In genomic region chr5:69167488-69167845, GRCh38 we compare ENCODE assay signal across 8 cellular contexts. TPM values are rescaled to one million over a fixed set of nuclear protein-coding genes. Genes with fewer than 3 reads are reported as not detected.
A peak's percentile ranks its signal among the peaks of the same experiment; 100 is the strongest.
DNase-seq lines count a peak whose midpoint lies in the region; ATAC-seq and TF ChIP-seq lines count a peak whose summit lies in the region.

No MANE protein-coding gene starts in this region.

- H3K36me3 ChIP-seq in testis (ENCODE audit: low read depth, missing control alignments): no peaks in the 10 kb centered on the region

- ATAC-seq in stimulated activated naive CD8-positive, alpha-beta T cell treated with anti-CD3 and anti-CD28 coated beads, Interleukin-15, Interleukin-2, amounts not matched to agents 100 U/mL and 50 U/mL, for 24 hours: no peak
- ATAC-seq in activated T-helper 17 cell treated with anti-CD3 and anti-CD28 coated beads, Interleukin-2, amount 50 U/mL, for 72 hours (replicated peaks): no peak
- ATAC-seq in HG02571 (IDR thresholded peaks at IDR 0.05; ENCODE audit: unreplicated experiment): no peak

- H3K4me3 Mint-ChIP-seq in stimulated activated naive CD8-positive, alpha-beta T cell treated with anti-CD3 and anti-CD28 coated beads, Interleukin-15, Interleukin-2, amounts not matched to agents 100 ng/mL and 50 ng/mL, for 24 hours: peak overlapping the region; percentile 93
- peak overlapping the region; percentile 92 for H3K4me3 Mint-ChIP-seq in activated T-helper 17 cell treated with anti-CD3 and anti-CD28 coated beads, Interleukin-2, amount 50 U/mL, for 72 hours
- peak overlapping the region; percentile 89 to 95 (median 93) for H3K4me3 Mint-ChIP-seq in immature natural killer cell

- no peak for DNase-seq in stimulated activated naive CD8-positive, alpha-beta T cell treated with anti-CD3 and anti-CD28 coated beads, Interleukin-15, Interleukin-2, amounts not matched to agents 100 U/mL and 50 U/mL, for 24 hours
- DNase-seq in immature natural killer cell (no peak), testis (no peak), NCI-H2171 (lab: John Stamatoyannopoulos, UW) (no peak), SKM-1 (lab: John Stamatoyannopoulos, UW; ENCODE audit: unreplicated experiment) (no peak)

- no peaks in the 10 kb centered on the region for H3K9me3 Mint-ChIP-seq in stimulated activated naive CD8-positive, alpha-beta T cell treated with anti-CD3 and anti-CD28 coated beads, Interleukin-15, Interleukin-2, amounts not matched to agents 100 ng/mL and 50 ng/mL, for 24 hours
- no peaks in the 10 kb centered on the region for H3K9me3 Mint-ChIP-seq in activated T-helper 17 cell treated with anti-CD3 and anti-CD28 coated beads, Interleukin-2, amount 50 U/mL, for 72 hours
- H3K9me3 Mint-ChIP-seq in immature natural killer cell: no peaks in the 10 kb centered on the region

- no peak for TF ChIP-seq CTCF in testis (IDR thresholded peaks at IDR 0.05)

- no peaks in the 10 kb centered on the region for H3K4me1 ChIP-seq in testis

- H3K4me1 Mint-ChIP-seq in stimulated activated naive CD8-positive, alpha-beta T cell treated with anti-CD3 and anti-CD28 coated beads, Interleukin-15, Interleukin-2, amounts not matched to agents 100 ng/mL and 50 ng/mL, for 24 hours (ENCODE audit: low read depth): peaks cover 36% of the 10 kb centered on the region
- H3K4me1 Mint-ChIP-seq in activated T-helper 17 cell treated with anti-CD3 and anti-CD28 coated beads, Interleukin-2, amount 50 U/mL, for 72 hours: peaks cover 6% of the 10 kb centered on the region
- H3K4me1 Mint-ChIP-seq in immature natural killer cell: peaks cover 26 to 28% of the 10 kb centered on the region in 2 donors

- WGBS in testis, 2 donors: 0 to 1% methylated on average over 11 of the region's 11 CpGs

- no peak for TF ChIP-seq POLR2A in testis (IDR thresholded peaks at IDR 0.05)

- H3K27me3 Mint-ChIP-seq in stimulated activated naive CD8-positive, alpha-beta T cell treated with anti-CD3 and anti-CD28 coated beads, Interleukin-15, Interleukin-2, amounts not matched to agents 100 ng/mL and 50 ng/mL, for 24 hours: no peaks in the 10 kb centered on the region
- H3K27me3 Mint-ChIP-seq in activated T-helper 17 cell treated with anti-CD3 and anti-CD28 coated beads, Interleukin-2, amount 50 U/mL, for 72 hours: no peaks in the 10 kb centered on the region
- peaks cover 4 to 9% (median 7%) of the 10 kb centered on the region in 3 donors for H3K27me3 Mint-ChIP-seq in immature natural killer cell (ENCODE audit: low read depth in 3 of 3)

- peaks cover 49% of the 10 kb centered on the region for H3K36me3 Mint-ChIP-seq in stimulated activated naive CD8-positive, alpha-beta T cell treated with anti-CD3 and anti-CD28 coated beads, Interleukin-15, Interleukin-2, amounts not matched to agents 100 ng/mL and 50 ng/mL, for 24 hours (ENCODE audit: low read depth)
- H3K36me3 Mint-ChIP-seq in activated T-helper 17 cell treated with anti-CD3 and anti-CD28 coated beads, Interleukin-2, amount 50 U/mL, for 72 hours (ENCODE audit: low read depth): peaks cover 57% of the 10 kb centered on the region
- peaks cover 0 to 7% (median 4%) of the 10 kb centered on the region in 3 donors for H3K36me3 Mint-ChIP-seq in immature natural killer cell

- H3K27ac Mint-ChIP-seq in stimulated activated naive CD8-positive, alpha-beta T cell treated with anti-CD3 and anti-CD28 coated beads, Interleukin-15, Interleukin-2, amounts not matched to agents 100 ng/mL and 50 ng/mL, for 24 hours: peak overlapping the region; percentile 82
- peak overlapping the region; percentile 88 for H3K27ac Mint-ChIP-seq in activated T-helper 17 cell treated with anti-CD3 and anti-CD28 coated beads, Interleukin-2, amount 50 U/mL, for 72 hours
- peak overlapping the region; percentile 76 to 89 (median 80) for H3K27ac Mint-ChIP-seq in immature natural killer cell

- intact Hi-C loops in testis (cut with DNase I; ENCODE audit: low total_unique reads): no loop called here

- H3K4me3 ChIP-seq in testis: peak overlapping the region; percentile 66 to 79

- no peaks in the 10 kb centered on the region for H3K9me3 ChIP-seq in testis

- no peaks in the 10 kb centered on the region for H3K27me3 ChIP-seq in testis

- H3K27ac ChIP-seq in testis: peak overlapping the region; percentile 56 to 62

RNA-seq across cellular contexts. Expression of gene CCNB1, which starts 0.5 kb away (rescaled TPM):
- total RNA-seq in activated T-helper 17 cell treated with anti-CD3 and anti-CD28 coated beads, Interleukin-2, amount 50 U/mL, for 72 hours: 100 to 1,000 TPM; 175 to 220 TPM
- polyA plus RNA-seq in immature natural killer cell: 1 to 10 TPM; 2.0 to 4.9 (median 2.0) TPM
- total RNA-seq in testis: 10 to 100 TPM; 35.2 to 41.8 TPM
- 75.9 TPM for polyA plus RNA-seq in testis (ENCODE audit: insufficient read depth, low read depth, low replicate concordance)

RNA-seq across cellular contexts. Expression of gene CENPH, which starts 21.9 kb away (rescaled TPM):
- 10 to 100 TPM; 36.0 to 49.4 TPM for total RNA-seq in activated T-helper 17 cell treated with anti-CD3 and anti-CD28 coated beads, Interleukin-2, amount 50 U/mL, for 72 hours
- polyA plus RNA-seq in immature natural killer cell: 1 to 10 TPM; 5.7 to 7.2 (median 6.4) TPM
- total RNA-seq in testis: 10 to 100 TPM; 26.9 to 38.0 TPM
- 38.9 TPM for polyA plus RNA-seq in testis (ENCODE audit: insufficient read depth, low read depth, low replicate concordance)

Comparison
In these comparisons a context has a peak if more than half of its experiments do, and no peak if none do; other contexts are left out.
1. RNA of gene CCNB1, which starts 0.5 kb away (total RNA-seq): 175 to 220 TPM in activated T-helper 17 cell treated with anti-CD3 and anti-CD28 coated beads, Interleukin-2, amount 50 U/mL, for 72 hours; 35.2 to 41.8 TPM in testis; every median in the first group is over 4 times any median in the second.
2. Peak in every context shown above with its lines, with median percentiles within 50 percentile points of each other: H3K27ac Mint-ChIP-seq and H3K4me3 Mint-ChIP-seq.